ENCODE assay signal across 12 cellular contexts in genomic region chr15:74203914-74204431, GRCh38. TPM values are rescaled to one million over a fixed set of nuclear protein-coding genes. Genes with fewer than 3 reads are reported as not detected.
DNase-seq lines count a peak whose midpoint lies in the region; ATAC-seq, FAIRE-seq and TF ChIP-seq lines count a peak whose summit lies in the region.
"Had no signal": no experiment of that assay in that cellular context is flagged by ENCODE, and none has a peak within 500 bp of the region (broad histone marks: within the 10 kb centered on the region; RNA-seq: fewer than 3 reads in every experiment).

No MANE protein-coding gene starts in this region.

- H3K36me3 ChIP-seq in HUES64 (ENCODE audit: insufficient read depth, low read length) (no peaks in the 10 kb centered on the region), K562 (ENCODE audit: control insufficient read depth, insufficient read depth, low read length) (no peaks in the 10 kb centered on the region), kidney (ENCODE audit: control insufficient read depth in 1 of 2, insufficient read depth in 2 of 2, low read length in 2 of 2) (no peaks in the 10 kb centered on the region)

- H4K20me1 ChIP-seq in K562 (replicated peaks; ENCODE audit: control insufficient read depth, insufficient read depth, low read length) = 0 out of 2 replicates have a peak, but pooled peaks cover 8% of the 10 kb centered on the region

- H3K27me3 ChIP-seq in HUES64 (ENCODE audit: insufficient read depth, low read length) (no peaks in the 10 kb centered on the region), K562 (ENCODE audit: control insufficient read depth in 2 of 2, insufficient read depth in 2 of 2, low read length in 2 of 2) (peaks cover 2 to 82% of the 10 kb centered on the region in 2 experiments; a peak in 3 of 5 replicates)

- no peak for TF ChIP-seq RAD21 in K562 (CRISPR knock-in tag; conservative IDR thresholded peaks at IDR 0.05 in 1 of 2, IDR thresholded peaks at IDR 0.05 in 1 of 2)

- CTCF ChIA-PET in K562 (lab: Yijun Ruan, JAX; ENCODE audit: low intra/inter-chr PET ratio) = no interaction called here

- no TSS peak for BruUV-seq in K562 (replicated peaks; lab: Mats Ljungman, UMichigan)

- FAIRE-seq in K562 (lab: Jason Lieb, UNC) (no peak), kidney (lab: Jason Lieb, UNC) (no peak)

- in situ Hi-C loops in K562 (cut with MboI) = no loop called here

- TF ChIP-seq CTCF in K562 (IDR thresholded peaks at IDR 0.05 in 2 of 3, conservative IDR thresholded peaks at IDR 0.05 in 1 of 3; ENCODE audit: insufficient read depth in 2 of 3, low read depth in 1 of 3, low read length in 3 of 3) (no peak), kidney (IDR thresholded peaks at IDR 0.05; ENCODE audit: borderline replicate concordance, extremely low read depth, insufficient read depth) (no peak)

- H3K27ac ChIP-seq in HUES64 (ENCODE audit: low read depth, low read length) (peak overlapping the region; percentile 90), K562 (ENCODE audit: extremely low read depth, low read depth, low read length) (no peak overlapping the region), kidney (ENCODE audit: low read depth in 2 of 2, low read length in 2 of 2) (no peak overlapping the region)

- DNase-seq in AG08396 (ENCODE audit: low spot score) (peak; percentile 37), K562 (ENCODE audit: extremely low read depth in 1 of 4, low spot score in 3 of 4) (peak in 2 of 4 experiments; percentile 29 to 35), kidney (peak; percentile 90), NCI-H2196 treated with DMSO at 0.1 percent for 48 hours (lab: John Stamatoyannopoulos, UW; ENCODE audit: unreplicated experiment) (no peak), CD1c-positive myeloid dendritic cell (ENCODE audit: extremely low spot score) (no peak), NOMO-1 (lab: John Stamatoyannopoulos, UW; ENCODE audit: unreplicated experiment in 2 of 2) (no peak), NCI-H1105 treated with DMSO at 0.1 percent for 48 hours (lab: John Stamatoyannopoulos, UW) (no peak)
- DNase-seq: activated CD4-positive, alpha-beta memory T cell treated with anti-CD3 and anti-CD28 coated beads for 36 hours; dermis blood vessel endothelial cell; stimulated activated CD4-positive, alpha-beta T cell treated with anti-CD3 and anti-CD28 coated beads, Interleukin-2, amount 100 ng/mL, for 24 hours had no signal

- H3K9me1 ChIP-seq in K562 (ENCODE audit: control insufficient read depth, insufficient read depth, low read length) = no peaks in the 10 kb centered on the region

- POLR2A ChIA-PET in K562 (lab: Yijun Ruan, JAX) = interaction anchor here (1.8 kb wide), 1 partner anchor 13 kb away, joined by 5 read pairs; no protein-coding TSS in a partner anchor

- no peak for TF ChIP-seq EP300 in K562 (IDR thresholded peaks at IDR 0.05; ENCODE audit: low read length)

- WGBS in HUES64 = 8% methylated on average over 10 of the region's 10 CpGs
- WGBS in K562 (ENCODE audit: insufficient coverage, low coverage, missing lambda C conversion rate) = under 1% methylated on average over 9 of the region's 10 CpGs

- peak overlapping the region; percentile 71; the same call in 1 of the 2 replicates for H3K9ac ChIP-seq in HUES64 (ENCODE audit: low read depth, low read length)
- H3K9ac ChIP-seq in K562 (ENCODE audit: insufficient read depth in 1 of 2, low read depth in 2 of 2, low read length in 2 of 2) = no peak overlapping the region
- H3K9ac ChIP-seq in kidney (ENCODE audit: low read length in 2 of 2) = no peak overlapping the region

- H3K4me2 ChIP-seq in K562 (ENCODE audit: insufficient read depth, low read length) = no peak overlapping the region

- no peak; the same call in 2 of the 3 replicates for ATAC-seq in K562
- ATAC-seq: left lobe of liver had no signal

- H3K4me3 ChIP-seq in HUES64 (ENCODE audit: low read length) (peak overlapping the region; percentile 62), K562 (no peak overlapping the region), kidney (ENCODE audit: low read length in 2 of 2) (no peak overlapping the region)

- H3K9me3 ChIP-seq in HUES64 (ENCODE audit: insufficient read depth, low read depth, low read length) (no peaks in the 10 kb centered on the region), K562 (replicated peaks; ENCODE audit: control insufficient read depth, insufficient read depth, low read depth, low read length) (no peaks in the 10 kb centered on the region), kidney (ENCODE audit: control insufficient read depth in 1 of 2, low read length in 2 of 2) (no peaks in the 10 kb centered on the region)

- intact Hi-C loops in K562 (cut with micrococcal nuclease) (no loop called here), kidney (cut with DNase I) (no loop called here)

- no peak overlapping the region for H2AFZ ChIP-seq in K562 (ENCODE audit: low read depth, low read length)

- no peaks in the 10 kb centered on the region for H3K79me2 ChIP-seq in K562 (ENCODE audit: control insufficient read depth, insufficient read depth, low read length)

- H3K4me1 ChIP-seq in HUES64 (ENCODE audit: insufficient read depth, low read length) = peaks cover 54% of the 10 kb centered on the region
- peaks cover 8 to 19% of the 10 kb centered on the region in 2 experiments; a peak in 4 of 5 replicates for H3K4me1 ChIP-seq in K562 (replicated peaks in 1 of 2; ENCODE audit: control insufficient read depth in 2 of 2, insufficient read depth in 2 of 2, low read length in 2 of 2)
- peaks cover 11 to 24% of the 10 kb centered on the region in 2 donors for H3K4me1 ChIP-seq in kidney (ENCODE audit: control insufficient read depth in 1 of 2, insufficient read depth in 1 of 2, low read depth in 1 of 2, low read length in 2 of 2)

- no peak for TF ChIP-seq POLR2A in K562 (conservative IDR thresholded peaks at IDR 0.05)

RNA-seq across cellular contexts. Expression of gene STRA6, which starts 1.4 kb away (rescaled TPM):
- 23.9 TPM for polyA plus RNA-seq in HUES64 (2013, experiment 1 of 2)
- 22.8 TPM for polyA plus RNA-seq in HUES64 (2013, experiment 2 of 2)
- total RNA-seq in K562 (2011; cell fraction: chromatin; rRNA removed; ENCODE audit: low replicate concordance) = 1.6 and 8.9 TPM in 2 replicates
- total RNA-seq in K562 (2011; cell fraction: nucleolus; rRNA removed) = 1.8 and 6.5 TPM in 2 replicates
- 1.6 and 3.4 TPM in 2 replicates for total RNA-seq in K562 (2011; cell fraction: nucleoplasm; rRNA removed)
- 0.33 TPM in 1 of 2 replicates, not detected in the other for total RNA-seq in K562 (2014; rRNA removed)
- total RNA-seq in K562 (2014; rRNA removed; fragmentation: Illumina TruSeq; extraction: Trizol) = 0.18 TPM in 1 of 2 replicates, not detected in the other
- total RNA-seq in K562 (2015; rRNA removed; fragmentation: Illumina TruSeq; extraction: Trizol) = 0.43 and 0.60 TPM in 2 replicates
- total RNA-seq in K562 (2021) = 0.38 and 0.47 TPM in 2 replicates
- 1.9 and 2.0 TPM in 2 replicates for polyA plus RNA-seq in K562 (2011; rRNA removed)
- polyA plus RNA-seq in K562 (2011; cell fraction: cytosol; rRNA removed) = 0.97 and 2.3 TPM in 2 replicates
- polyA plus RNA-seq in K562 (2011; cell fraction: nucleus; rRNA removed) = 6.6 and 12.5 TPM in 2 replicates
- polyA plus RNA-seq in K562 (2012) = 0.30 and 0.50 TPM in 2 replicates
- polyA plus RNA-seq in K562 (2014; fragmentation: Illumina TruSeq; extraction: Trizol) = 0.28 and 0.40 TPM in 2 replicates
- polyA plus RNA-seq in K562 (2014; fragmentation: Nextera tagmentation; extraction: Ambion mirVana) = under 1 TPM in 1 of 2 experiments, not detected in 1; 0.04 TPM
- polyA plus RNA-seq in K562 (2014; rRNA removed) = 0.43 and 0.65 TPM in 2 replicates
- 1.0 and 1.6 TPM in 2 replicates for polyA minus RNA-seq in K562 (2011; rRNA and poly(A)+ RNA removed)
- 0.29 TPM in 1 of 2 replicates, not detected in the other for polyA minus RNA-seq in K562 (2011; cell fraction: cytosol; rRNA and poly(A)+ RNA removed)
- polyA minus RNA-seq in K562 (2011; cell fraction: nucleus; rRNA and poly(A)+ RNA removed) = 4.9 and 5.9 TPM in 2 replicates
- 2.0 TPM for total RNA-seq in kidney
- 31.9 TPM for polyA plus RNA-seq in kidney (ENCODE audit: insufficient read depth, low read depth, low replicate concordance)
- total RNA-seq: activated CD4-positive, alpha-beta memory T cell treated with anti-CD3 and anti-CD28 coated beads for 36 hours; left lobe of liver had no signal

RNA-seq across cellular contexts. Expression of gene ISLR, which starts 30.5 kb away (rescaled TPM):
- polyA plus RNA-seq in HUES64 (2013, experiment 1 of 2) = 3.3 TPM
- 5.0 TPM for polyA plus RNA-seq in HUES64 (2013, experiment 2 of 2)
- total RNA-seq in K562 (2011; cell fraction: chromatin; rRNA removed; ENCODE audit: low replicate concordance) = not detected in 2 replicates
- not detected in 2 replicates for total RNA-seq in K562 (2011; cell fraction: nucleolus; rRNA removed)
- not detected in 2 replicates for total RNA-seq in K562 (2011; cell fraction: nucleoplasm; rRNA removed)
- not detected in 2 replicates for total RNA-seq in K562 (2014; rRNA removed)
- total RNA-seq in K562 (2014; rRNA removed; fragmentation: Illumina TruSeq; extraction: Trizol) = not detected in 2 replicates
- not detected in 2 replicates for total RNA-seq in K562 (2015; rRNA removed; fragmentation: Illumina TruSeq; extraction: Trizol)
- not detected in 2 replicates for total RNA-seq in K562 (2021)
- polyA plus RNA-seq in K562 (2011; rRNA removed) = not detected in 2 replicates
- polyA plus RNA-seq in K562 (2011; cell fraction: cytosol; rRNA removed) = 0.04 TPM in 1 of 2 replicates, not detected in the other
- not detected in 2 replicates for polyA plus RNA-seq in K562 (2011; cell fraction: nucleus; rRNA removed)
- not detected in 2 replicates for polyA plus RNA-seq in K562 (2012)
- polyA plus RNA-seq in K562 (2014; fragmentation: Illumina TruSeq; extraction: Trizol) = not detected in 2 replicates
- polyA plus RNA-seq in K562 (2014; fragmentation: Nextera tagmentation; extraction: Ambion mirVana) = not detected
- polyA plus RNA-seq in K562 (2014; rRNA removed) = not detected in 2 replicates
- not detected in 2 replicates for polyA minus RNA-seq in K562 (2011; rRNA and poly(A)+ RNA removed)
- not detected in 2 replicates for polyA minus RNA-seq in K562 (2011; cell fraction: cytosol; rRNA and poly(A)+ RNA removed)
- polyA minus RNA-seq in K562 (2011; cell fraction: nucleus; rRNA and poly(A)+ RNA removed) = not detected in 2 replicates
- total RNA-seq in kidney = 30.2 TPM
- polyA plus RNA-seq in kidney (ENCODE audit: insufficient read depth, low read depth, low replicate concordance) = 18.8 TPM
- total RNA-seq: activated CD4-positive, alpha-beta memory T cell treated with anti-CD3 and anti-CD28 coated beads for 36 hours had no signal

RNA-seq across cellular contexts. Expression of gene CCDC33, which starts 32.2 kb away (rescaled TPM):
- 4.3 TPM for polyA plus RNA-seq in HUES64 (2013, experiment 1 of 2)
- polyA plus RNA-seq in HUES64 (2013, experiment 2 of 2) = 4.1 TPM
- total RNA-seq in K562 (2011; cell fraction: chromatin; rRNA removed; ENCODE audit: low replicate concordance) = 0.51 and 0.76 TPM in 2 replicates
- not detected in 2 replicates for total RNA-seq in K562 (2011; cell fraction: nucleolus; rRNA removed)
- 0.44 and 0.92 TPM in 2 replicates for total RNA-seq in K562 (2011; cell fraction: nucleoplasm; rRNA removed)
- total RNA-seq in K562 (2014; rRNA removed) (not detected in 2 replicates), K562 (2014; rRNA removed; fragmentation: Illumina TruSeq; extraction: Trizol) (not detected in 2 replicates), K562 (2015; rRNA removed; fragmentation: Illumina TruSeq; extraction: Trizol) (not detected in 2 replicates), K562 (2021) (0.13 TPM in 1 of 2 replicates, not detected in the other), kidney (0.63 TPM)
- polyA plus RNA-seq in K562 (2011; rRNA removed) (0.91 and 1.1 TPM in 2 replicates), K562 (2014; fragmentation: Illumina TruSeq; extraction: Trizol) (not detected in 2 replicates), K562 (2014; fragmentation: Nextera tagmentation; extraction: Ambion mirVana) (under 1 TPM; 0.15 to 0.20 TPM), K562 (2014; rRNA removed) (0.08 TPM in 1 of 2 replicates, not detected in the other), kidney (ENCODE audit: insufficient read depth, low read depth, low replicate concordance) (not detected)
- polyA plus RNA-seq in K562 (2011; cell fraction: cytosol; rRNA removed) = 0.32 and 0.91 TPM in 2 replicates
- 0.78 and 0.95 TPM in 2 replicates for polyA plus RNA-seq in K562 (2011; cell fraction: nucleus; rRNA removed)
- 0.14 and 0.17 TPM in 2 replicates for polyA plus RNA-seq in K562 (2012)
- polyA minus RNA-seq in K562 (2011; rRNA and poly(A)+ RNA removed) = 0.28 and 0.39 TPM in 2 replicates
- not detected in 2 replicates for polyA minus RNA-seq in K562 (2011; cell fraction: cytosol; rRNA and poly(A)+ RNA removed)
- 0.67 TPM in 1 of 2 replicates, not detected in the other for polyA minus RNA-seq in K562 (2011; cell fraction: nucleus; rRNA and poly(A)+ RNA removed)
- total RNA-seq: activated CD4-positive, alpha-beta memory T cell treated with anti-CD3 and anti-CD28 coated beads for 36 hours; dermis blood vessel endothelial cell; left lobe of liver had no signal

Comparison
In these comparisons a context has a peak if more than half of its experiments do, and no peak if none do; other contexts are left out.
1. DNase-seq: peak in AG08396 (single experiment) and kidney (single experiment); none in NCI-H2196 treated with DMSO at 0.1 percent for 48 hours (single experiment), CD1c-positive myeloid dendritic cell (single experiment), NOMO-1 (0 of 2) and NCI-H1105 treated with DMSO at 0.1 percent for 48 hours (single experiment).
2. RNA of gene ISLR, which starts 30.5 kb away (total RNA-seq): 30.2 TPM in kidney (single experiment); not detected in K562; every median in the first group is over 10 times any median in the second.